Comparison of ENCODE assay signal across 16 cellular contexts in genomic region chr17:1918346-1919021, GRCh38.
DNase-seq lines count a peak whose midpoint lies in the region; ATAC-seq, FAIRE-seq and TF ChIP-seq lines count a peak whose summit lies in the region.
"Had no signal": no experiment of that assay in that cellular context is flagged by ENCODE, and none has a peak within 500 bp of the region (broad histone marks: within the 10 kb centered on the region; RNA-seq: fewer than 3 reads in every experiment).

No MANE protein-coding gene starts in this region.

- H3K9ac ChIP-seq in neuronal stem cell (ENCODE audit: low read depth, low read length, poor library complexity) (peak overlapping the region; percentile 9), PC-3 (ENCODE audit: low read length) (no peak overlapping the region)
- H3K9ac ChIP-seq: BLaER1 treated with 17β-estradiol and CSF1 and Interleukin-3, amounts not matched to agents 10 nM and 100 nM had no signal

- H3K9me3 ChIP-seq in WERI-Rb-1 (ENCODE audit: severe bottlenecking): no peaks in the 10 kb centered on the region
- no peaks in the 10 kb centered on the region for H3K9me3 ChIP-seq in neuronal stem cell (replicated peaks in 1 of 2; ENCODE audit: control insufficient read depth in 2 of 2, insufficient read depth in 1 of 2, low read depth in 1 of 2, low read length in 2 of 2)
- H3K9me3 ChIP-seq in PC-3 (ENCODE audit: low read length): no peaks in the 10 kb centered on the region
- H3K9me3 ChIP-seq: BLaER1 treated with 17β-estradiol and CSF1 and Interleukin-3, amounts not matched to agents 10 nM and 100 nM had no signal

- intact Hi-C loops in dorsolateral prefrontal cortex (cut with DNase I) (no loop called here), PC-3 (cut with micrococcal nuclease) (no loop called here)

- H2BK120ac ChIP-seq in neuronal stem cell (ENCODE audit: low read depth, low read length): peak overlapping the region; percentile 76

- in situ Hi-C loops in G401 (cut with HindIII; ENCODE audit: low sequenced_read_pairs): no loop called here

- no peak overlapping the region for H3K14ac ChIP-seq in neuronal stem cell (ENCODE audit: low read length)

- H2BK15ac ChIP-seq in neuronal stem cell (ENCODE audit: low read length): peak overlapping the region; percentile 74

- FAIRE-seq in GM12891 (lab: Jason Lieb, UNC): no peak
- FAIRE-seq: GM12878 had no signal

- H3K79me1 ChIP-seq in neuronal stem cell (ENCODE audit: low read depth, low read length): peaks cover 2% of the 10 kb centered on the region

- no peak for ATAC-seq in PC-3
- no peak for ATAC-seq in HG03342 (IDR thresholded peaks at IDR 0.05; ENCODE audit: unreplicated experiment)
- ATAC-seq: GM12878, GM23338 had no signal

- no peak overlapping the region for H4K8ac ChIP-seq in neuronal stem cell (ENCODE audit: low read depth, low read length)

- no peak overlapping the region for H3K23ac ChIP-seq in neuronal stem cell (ENCODE audit: low read depth, low read length, poor library complexity)

- no peaks in the 10 kb centered on the region for H3K79me2 ChIP-seq in PC-3 (ENCODE audit: low read length)

- H3K4me3 ChIP-seq in WERI-Rb-1 (ENCODE audit: low read depth, low read length) (no peak overlapping the region), dorsolateral prefrontal cortex (peak overlapping the region in 1 of 59 donors; percentile 9), neuronal stem cell (ENCODE audit: low read length in 2 of 2) (no peak overlapping the region), PC-3 (ENCODE audit: low read length) (no peak overlapping the region)
- H3K4me3 ChIP-seq: BLaER1 treated with 17β-estradiol and CSF1 and Interleukin-3, amounts not matched to agents 10 nM and 100 nM; GM12878; GM23338 had no signal

- H2AK5ac ChIP-seq in neuronal stem cell (ENCODE audit: low read depth, low read length): peak overlapping the region; percentile 93

- H2AFZ ChIP-seq in neuronal stem cell (ENCODE audit: low read length) (no peak overlapping the region), PC-3 (ENCODE audit: low read length) (no peak overlapping the region)

- H2BK12ac ChIP-seq in neuronal stem cell (ENCODE audit: low read length): peak overlapping the region; percentile 24

- H3K4ac ChIP-seq in neuronal stem cell (ENCODE audit: low read length): peak overlapping the region; percentile 69

- DNase-seq in G401 (ENCODE audit: low spot score) (peak; percentile 44), WERI-Rb-1 (no peak), dorsolateral prefrontal cortex (no peak), neuronal stem cell (ENCODE audit: low spot score) (no peak), PC-3 (no peak), NCI-H510A treated with DMSO at 0.1 percent for 48 hours (lab: John Stamatoyannopoulos, UW) (no peak), GM12891 (ENCODE audit: insufficient read length, low spot score) (no peak)
- DNase-seq: ACHN; Calu3; CD4-positive, CD25-positive, alpha-beta regulatory T cell; DMS 273 treated with DMSO at 0.1 percent for 48 hours; H7 had no signal

- H3K36me3 ChIP-seq in WERI-Rb-1 (no peaks in the 10 kb centered on the region), neuronal stem cell (replicated peaks in 1 of 2; ENCODE audit: control insufficient read depth in 2 of 2, insufficient read depth in 2 of 2, low read length in 2 of 2) (no peaks in the 10 kb centered on the region), PC-3 (ENCODE audit: low read depth, low read length) (no peaks in the 10 kb centered on the region)
- H3K36me3 ChIP-seq: BLaER1 treated with 17β-estradiol and CSF1 and Interleukin-3, amounts not matched to agents 10 nM and 100 nM had no signal

- H3K4me2 ChIP-seq in neuronal stem cell (ENCODE audit: insufficient read depth, low read length, poor library complexity, severe bottlenecking) (no peak overlapping the region), PC-3 (ENCODE audit: low read length) (no peak overlapping the region)
- H3K4me2 ChIP-seq: GM23338 had no signal

- no peaks in the 10 kb centered on the region for H4K20me1 ChIP-seq in PC-3 (ENCODE audit: low read length)
- H4K20me1 ChIP-seq: BLaER1 treated with 17β-estradiol and CSF1 and Interleukin-3, amounts not matched to agents 10 nM and 100 nM had no signal

- no peak overlapping the region for H2BK5ac ChIP-seq in neuronal stem cell (ENCODE audit: low read length)

- H3K27me3 ChIP-seq in WERI-Rb-1 (ENCODE audit: insufficient read depth, low read depth, severe bottlenecking) (no peaks in the 10 kb centered on the region), dorsolateral prefrontal cortex (peaks cover 0 to 17% (median 0%) of the 10 kb centered on the region in 45 donors), neuronal stem cell (ENCODE audit: control insufficient read depth in 3 of 3, insufficient read depth in 3 of 3, low read depth in 1 of 3, low read length in 3 of 3) (peaks cover 0 to 25% (median 0%) of the 10 kb centered on the region in 3 experiments), PC-3 (ENCODE audit: low read length) (no peaks in the 10 kb centered on the region)
- H3K27me3 ChIP-seq: BLaER1 treated with 17β-estradiol and CSF1 and Interleukin-3, amounts not matched to agents 10 nM and 100 nM had no signal

- H3K4me1 ChIP-seq in neuronal stem cell (ENCODE audit: control insufficient read depth in 2 of 2, insufficient read depth in 1 of 2, low read depth in 1 of 2, low read length in 2 of 2) (peaks cover 16 to 19% of the 10 kb centered on the region in 2 donors), PC-3 (ENCODE audit: insufficient read depth, low read length) (no peaks in the 10 kb centered on the region)

- H4K91ac ChIP-seq in neuronal stem cell (ENCODE audit: low read depth, low read length, poor library complexity): no peak overlapping the region

- TF ChIP-seq CTCF in WERI-Rb-1 (IDR thresholded peaks at IDR 0.05; ENCODE audit: low read depth, low read length) (no peak), dorsolateral prefrontal cortex (IDR thresholded peaks at IDR 0.05 in 54 of 56, conservative IDR thresholded peaks at IDR 0.05 in 2 of 56; ENCODE audit: low read depth in 1 of 56, partially characterized antibody in 56 of 56) (no peak), PC-3 (conservative IDR thresholded peaks at IDR 0.05; ENCODE audit: low read depth, low read length) (no peak)

- H3K27ac ChIP-seq in WERI-Rb-1 (peak overlapping the region; percentile 12; the same call in 1 of the 2 replicates), dorsolateral prefrontal cortex (peak overlapping the region in 41 of 59 donors; percentile 8 to 87 (median 57)), neuronal stem cell (replicated peaks; ENCODE audit: low read length) (no peak overlapping the region), PC-3 (ENCODE audit: low read length) (no peak overlapping the region)
- H3K27ac ChIP-seq: BLaER1 treated with 17β-estradiol and CSF1 and Interleukin-3, amounts not matched to agents 10 nM and 100 nM had no signal

- no CpG with 5 or more reads among the region's 28 CpGs for WGBS in neuronal stem cell (ENCODE audit: extremely low coverage in 2 of 2, insufficient read length in 2 of 2, insufficient replicate concordance in 1 of 2), 2 donors

- POLR2A ChIA-PET in PC-3 (lab: Charles Lee; ENCODE audit: unreplicated experiment): no interaction called here

- no TSS peak for BruUV-seq in PC-3 (replicated peaks; lab: Mats Ljungman, UMichigan)

- CTCF ChIA-PET in PC-3 (lab: Charles Lee): no interaction called here

- peak overlapping the region; percentile 85 for H3K18ac ChIP-seq in neuronal stem cell (ENCODE audit: low read length)

- no peak for TF ChIP-seq POLR2A in GM12891 (IDR thresholded peaks at IDR 0.05; ENCODE audit: low read depth, low read length)

- no peaks in the 10 kb centered on the region for H3K9me2 ChIP-seq in PC-3 (replicated peaks; ENCODE audit: low read length)

- no peaks in the 10 kb centered on the region for H3F3A ChIP-seq in PC-3 (ENCODE audit: low read length, unreplicated experiment)

TF ChIP-seq in GM12891, 5 proteins besides CTCF, POLR2A, EP300 and RAD21:
- TF ChIP-seq SPI1 (IDR thresholded peaks at IDR 0.05; ENCODE audit: low read depth, low read length): no peak
- no peak for TF ChIP-seq POU2F2 (IDR thresholded peaks at IDR 0.05; ENCODE audit: low read depth, low read length)
- no peak for TF ChIP-seq PAX5 (IDR thresholded peaks at IDR 0.05; ENCODE audit: insufficient read depth, low read length, severe bottlenecking)
- TF ChIP-seq TAF1 (IDR thresholded peaks at IDR 0.05; ENCODE audit: low read depth, low read length): no peak
- no peak for TF ChIP-seq POLR2AphosphoS5 (IDR thresholded peaks at IDR 0.05; ENCODE audit: low read depth, low read length)

Comparison
In these comparisons a context has a peak if more than half of its experiments do, and no peak if none do; other contexts are left out.
1. H3K27ac ChIP-seq: peak in WERI-Rb-1 (single experiment) and dorsolateral prefrontal cortex (41 of 59); none in neuronal stem cell (single experiment) and PC-3 (single experiment).